In genomic region chr6:26187981-26188635, GRCh38 we compare ENCODE assay signal across 8 cellular contexts.
DNase-seq lines count a peak whose midpoint lies in the region; ATAC-seq lines count a peak whose summit lies in the region.

No MANE protein-coding gene starts in this region.

- peak; percentile 16 for ATAC-seq in HG03196 (IDR thresholded peaks at IDR 0.05; ENCODE audit: unreplicated experiment)

- H3K4me3 ChIP-seq in SK-N-MC = peak overlapping the region; percentile 92

- peak overlapping the region; percentile 78 for H3K9ac ChIP-seq in SK-N-MC (ENCODE audit: insufficient read length)

- H3K27ac ChIP-seq in SK-N-MC = peak overlapping the region; percentile 96
- H3K27ac ChIP-seq in cingulate gyrus (ENCODE audit: low read depth, low read length) = peak overlapping the region; percentile 25

- H3K36me3 ChIP-seq in SK-N-MC (ENCODE audit: insufficient read depth, low read length) = no peaks in the 10 kb centered on the region

- peak; percentile 80 for DNase-seq in activated CD4-positive, alpha-beta T cell treated with anti-CD3 and anti-CD28 coated beads for 48 hours
- DNase-seq in activated CD4-positive, alpha-beta T cell treated with anti-CD3 and anti-CD28 coated beads for 1 hour = no peak
- DNase-seq in SK-N-MC (ENCODE audit: low read depth, low spot score) = no peak
- DNase-seq in mucosa of gallbladder (ENCODE audit: low spot score) = peak; percentile 38
- peak; percentile 38 for DNase-seq in ureter (ENCODE audit: low spot score)
- DNase-seq in SHP77 treated with DMSO at 0.1 percent for 48 hours (lab: John Stamatoyannopoulos, UW) = no peak

- H3K9me3 ChIP-seq in SK-N-MC (ENCODE audit: low read depth, low read length) = no peaks in the 10 kb centered on the region

Comparison
In these comparisons a context has a peak if more than half of its experiments do, and no peak if none do; other contexts are left out.
1. DNase-seq: peak in activated CD4-positive, alpha-beta T cell treated with anti-CD3 and anti-CD28 coated beads for 48 hours (single experiment), mucosa of gallbladder (single experiment) and ureter (single experiment); none in activated CD4-positive, alpha-beta T cell treated with anti-CD3 and anti-CD28 coated beads for 1 hour (single experiment), SK-N-MC (single experiment) and SHP77 treated with DMSO at 0.1 percent for 48 hours (single experiment).